Comparison of ENCODE assay signal across 8 cellular contexts in the genomic region with DNA sequence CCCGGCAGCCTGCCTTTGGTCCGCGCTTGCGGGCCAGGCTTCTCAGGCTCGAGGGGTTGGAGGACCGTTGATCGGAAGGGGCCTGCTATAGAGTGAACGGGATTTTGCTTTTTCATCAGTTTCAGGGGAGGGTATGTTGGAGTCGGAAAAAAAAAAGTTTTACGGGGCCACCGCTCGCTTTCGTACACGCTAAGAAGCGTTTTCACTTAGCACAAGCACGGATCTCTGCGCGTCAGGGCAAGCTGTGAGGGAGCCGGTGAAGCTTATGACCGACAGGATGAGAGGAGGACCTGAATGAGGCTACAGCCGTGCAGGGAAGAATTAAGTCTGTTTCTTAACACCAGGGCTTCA. TPM values are rescaled to one million over a fixed set of nuclear protein-coding genes. Genes with fewer than 3 reads are reported as not detected.
DNase-seq lines count a peak whose midpoint lies in the region; ATAC-seq, FAIRE-seq and TF ChIP-seq lines count a peak whose summit lies in the region.

No MANE protein-coding gene starts in this region.

- H3K9me3 ChIP-seq in A673 (ENCODE audit: low read depth, low read length, poor library complexity, severe bottlenecking), result no peaks in the 10 kb centered on the region
- no peaks in the 10 kb centered on the region for H3K9me3 ChIP-seq in smooth muscle cell (replicated peaks; ENCODE audit: low read depth)

- H3K27me3 Mint-ChIP-seq in activated CD8-positive, alpha-beta T cell treated with anti-CD3 and anti-CD28 coated beads for 36 hours, result no peaks in the 10 kb centered on the region
- H3K27me3 Mint-ChIP-seq in glutamatergic neuron (ENCODE audit: unreplicated experiment), result peaks cover 2% of the 10 kb centered on the region

- no peak for FAIRE-seq in GM12891 (lab: Jason Lieb, UNC)

- no peak for TF ChIP-seq CTCF in A673 (conservative IDR thresholded peaks at IDR 0.05; ENCODE audit: low read depth, low read length)
- no peak for TF ChIP-seq CTCF in activated CD8-positive, alpha-beta T cell treated with anti-CD3 and anti-CD28 coated beads for 36 hours (IDR thresholded peaks at IDR 0.05)
- no peak for TF ChIP-seq CTCF in glutamatergic neuron (IDR thresholded peaks at IDR 0.05; ENCODE audit: partially characterized antibody, unreplicated experiment)
- TF ChIP-seq CTCF in smooth muscle cell (IDR thresholded peaks at IDR 0.05; ENCODE audit: borderline replicate concordance, insufficient read depth, poor library complexity, severe bottlenecking), result no peak

- WGBS in smooth muscle cell (ENCODE audit: low lambda C conversion rate), result under 1% methylated on average over 21 of the region's 21 CpGs

- H3K4me1 ChIP-seq in A673 (ENCODE audit: insufficient read depth, low read length, poor library complexity, severe bottlenecking), result peaks cover 15% of the 10 kb centered on the region
- peaks cover 15% of the 10 kb centered on the region for H3K4me1 ChIP-seq in smooth muscle cell (ENCODE audit: low read depth)

- H3K27ac ChIP-seq in A673 (ENCODE audit: low read depth, low read length, poor library complexity, severe bottlenecking) (peak overlapping the region; percentile 83), smooth muscle cell (ENCODE audit: low read depth) (peak overlapping the region; percentile 92)

- DNase-seq in A673 (ENCODE audit: low spot score) (no peak), glutamatergic neuron (no peak), smooth muscle cell (lab: John Stamatoyannopoulos, UW; ENCODE audit: unreplicated experiment) (no peak), NCI-H2107 treated with DMSO at 0.1 percent for 48 hours (lab: John Stamatoyannopoulos, UW; ENCODE audit: unreplicated experiment) (no peak), GM12891 (ENCODE audit: insufficient read length, low spot score) (no peak)
- peak; percentile 50 for DNase-seq in activated CD8-positive, alpha-beta T cell treated with anti-CD3 and anti-CD28 coated beads for 36 hours

- ATAC-seq in GM18508 (IDR thresholded peaks at IDR 0.05; ENCODE audit: insufficient read depth, unreplicated experiment), result peak; percentile 0
- peak; percentile 11 for ATAC-seq in HG03432 (IDR thresholded peaks at IDR 0.05; ENCODE audit: unreplicated experiment)
- peak; percentile 10 for ATAC-seq in activated CD8-positive, alpha-beta T cell treated with anti-CD3 and anti-CD28 coated beads for 36 hours

- no peak for TF ChIP-seq POLR2A in GM12891 (IDR thresholded peaks at IDR 0.05; ENCODE audit: low read depth, low read length)

- intact Hi-C loops in A673 (cut with micrococcal nuclease; ENCODE audit: unreplicated experiment), result loop anchor here (5.0 kb wide), 1 partner anchor 282 kb away; no protein-coding TSS in a partner anchor
- intact Hi-C loops in activated CD8-positive, alpha-beta T cell treated with anti-CD3 and anti-CD28 coated beads for 36 hours (cut with micrococcal nuclease), result no loop called here

- H3K4me3 ChIP-seq in A673 (ENCODE audit: low read depth, low read length, poor library complexity, severe bottlenecking) (peak overlapping the region; percentile 79), smooth muscle cell (peak overlapping the region; percentile 93)

- peaks cover 29% of the 10 kb centered on the region for H3K4me1 Mint-ChIP-seq in activated CD8-positive, alpha-beta T cell treated with anti-CD3 and anti-CD28 coated beads for 36 hours (ENCODE audit: low read depth)
- peaks cover 29% of the 10 kb centered on the region for H3K4me1 Mint-ChIP-seq in glutamatergic neuron (ENCODE audit: low read depth, unreplicated experiment)

- H3K4me3 Mint-ChIP-seq in activated CD8-positive, alpha-beta T cell treated with anti-CD3 and anti-CD28 coated beads for 36 hours, result no peak overlapping the region
- no peak overlapping the region for H3K4me3 Mint-ChIP-seq in glutamatergic neuron (ENCODE audit: unreplicated experiment)

- no peaks in the 10 kb centered on the region for H4K20me1 ChIP-seq in smooth muscle cell (ENCODE audit: low read depth)

- H3K79me2 ChIP-seq in smooth muscle cell (ENCODE audit: low read depth), result peaks cover 50% of the 10 kb centered on the region

- peak overlapping the region; percentile 96 for H3K9ac ChIP-seq in smooth muscle cell (ENCODE audit: low read depth)

- peaks cover 3% of the 10 kb centered on the region for H3F3A ChIP-seq in smooth muscle cell (ENCODE audit: low read depth)

- H3K27me3 ChIP-seq in A673 (replicated peaks; ENCODE audit: insufficient read depth, low read depth, low read length, poor library complexity) (no peaks in the 10 kb centered on the region), smooth muscle cell (ENCODE audit: low read depth) (no peaks in the 10 kb centered on the region)

- peaks cover 20% of the 10 kb centered on the region for H3K36me3 Mint-ChIP-seq in activated CD8-positive, alpha-beta T cell treated with anti-CD3 and anti-CD28 coated beads for 36 hours (ENCODE audit: low read depth)
- no peaks in the 10 kb centered on the region for H3K36me3 Mint-ChIP-seq in glutamatergic neuron (ENCODE audit: unreplicated experiment)

- no peak overlapping the region for H3K27ac Mint-ChIP-seq in activated CD8-positive, alpha-beta T cell treated with anti-CD3 and anti-CD28 coated beads for 36 hours
- peak overlapping the region; percentile 81 for H3K27ac Mint-ChIP-seq in glutamatergic neuron (ENCODE audit: unreplicated experiment)

- no TSS peak for BruUV-seq in A673 (replicated peaks; lab: Mats Ljungman, UMichigan)

- H3K36me3 ChIP-seq in A673 (ENCODE audit: insufficient read depth, low read length, poor library complexity, severe bottlenecking) (no peaks in the 10 kb centered on the region), smooth muscle cell (ENCODE audit: low read depth) (no peaks in the 10 kb centered on the region)

- no peaks in the 10 kb centered on the region for H3K9me3 Mint-ChIP-seq in activated CD8-positive, alpha-beta T cell treated with anti-CD3 and anti-CD28 coated beads for 36 hours
- peaks cover 4% of the 10 kb centered on the region for H3K9me3 Mint-ChIP-seq in glutamatergic neuron (ENCODE audit: unreplicated experiment)

- CTCF ChIA-PET in A673 (lab: Charles Lee), result no interaction called here
- CTCF ChIA-PET in activated CD8-positive, alpha-beta T cell treated with anti-CD3 and anti-CD28 coated beads for 36 hours (lab: Charles Lee), result no interaction called here

- peak overlapping the region; percentile 94 for H3K4me2 ChIP-seq in smooth muscle cell

- POLR2A ChIA-PET in A673 (lab: Charles Lee; ENCODE audit: low non-redundant PET), result no interaction called here
- POLR2A ChIA-PET in activated CD8-positive, alpha-beta T cell treated with anti-CD3 and anti-CD28 coated beads for 36 hours (lab: Charles Lee), result interaction anchor here (0.6 to 2.5 kb wide), 6 partner anchors 10 to 1976 kb away, joined by 3 to 19 read pairs (median 3); partner anchors contain the start of genes ADAM17 and IAH1

- H2AFZ ChIP-seq in smooth muscle cell (ENCODE audit: low read depth), result peak overlapping the region; percentile 95

TF ChIP-seq in GM12891, 5 proteins besides CTCF, POLR2A, EP300 and RAD21:
- no peak for TF ChIP-seq TAF1 (IDR thresholded peaks at IDR 0.05; ENCODE audit: low read depth, low read length)
- TF ChIP-seq POLR2AphosphoS5 (IDR thresholded peaks at IDR 0.05; ENCODE audit: low read depth, low read length), result no peak
- no peak for TF ChIP-seq POU2F2 (IDR thresholded peaks at IDR 0.05; ENCODE audit: low read depth, low read length)
- TF ChIP-seq SPI1 (IDR thresholded peaks at IDR 0.05; ENCODE audit: low read depth, low read length), result no peak
- TF ChIP-seq PAX5 (IDR thresholded peaks at IDR 0.05; ENCODE audit: insufficient read depth, low read length, severe bottlenecking), result no peak

RNA-seq across cellular contexts. Expression of gene CPSF3, which starts 0.4 kb away (rescaled TPM):
- total RNA-seq in A673 (2021), result 86.8 and 87.2 TPM in 2 replicates
- total RNA-seq in activated CD8-positive, alpha-beta T cell treated with anti-CD3 and anti-CD28 coated beads for 36 hours, result 10 to 100 TPM; 72.2 to 73.0 TPM
- 33.3 TPM for total RNA-seq in glutamatergic neuron (ENCODE audit: unreplicated experiment)
- total RNA-seq in smooth muscle cell, result 42.7 and 52.6 TPM in 2 replicates
- 30.1 and 30.3 TPM in 2 replicates for polyA plus RNA-seq in smooth muscle cell
- 55.5 TPM for polyA plus RNA-seq in GM12891 (2012; ENCODE audit: low read depth, missing spikeins)

RNA-seq across cellular contexts. Expression of gene ITGB1BP1, which starts 0.6 kb away (rescaled TPM):
- total RNA-seq in A673 (2021) (115 and 138 TPM in 2 replicates), glutamatergic neuron (ENCODE audit: unreplicated experiment) (62.7 TPM), smooth muscle cell (40.2 and 53.9 TPM in 2 replicates)
- 100 to 1,000 TPM; 111 to 117 TPM for total RNA-seq in activated CD8-positive, alpha-beta T cell treated with anti-CD3 and anti-CD28 coated beads for 36 hours
- 138 and 142 TPM in 2 replicates for polyA plus RNA-seq in smooth muscle cell
- polyA plus RNA-seq in GM12891 (2012; ENCODE audit: low read depth, missing spikeins), result 77.0 TPM

RNA-seq across cellular contexts. Expression of gene IAH1, which starts 50.5 kb away (rescaled TPM):
- 54.9 and 55.3 TPM in 2 replicates for total RNA-seq in A673 (2021)
- 10 to 100 TPM; 64.9 to 67.3 TPM for total RNA-seq in activated CD8-positive, alpha-beta T cell treated with anti-CD3 and anti-CD28 coated beads for 36 hours
- 24.4 TPM for total RNA-seq in glutamatergic neuron (ENCODE audit: unreplicated experiment)
- total RNA-seq in smooth muscle cell, result 40.8 and 61.5 TPM in 2 replicates
- polyA plus RNA-seq in smooth muscle cell, result 73.7 and 90.8 TPM in 2 replicates
- polyA plus RNA-seq in GM12891 (2012; ENCODE audit: low read depth, missing spikeins), result 52.5 TPM
